ENCODE assay signal across 20 cellular contexts in genomic region chr5:102540251-102540812, GRCh38. TPM values are rescaled to one million over a fixed set of nuclear protein-coding genes. Genes with fewer than 3 reads are reported as not detected.
DNase-seq lines count a peak whose midpoint lies in the region; TF ChIP-seq lines count a peak whose summit lies in the region.
"Had no signal": no experiment of that assay in that cellular context is flagged by ENCODE, and none has a peak within 500 bp of the region (broad histone marks: within the 10 kb centered on the region; RNA-seq: fewer than 3 reads in every experiment).

No MANE protein-coding gene starts in this region.

- H3F3A ChIP-seq in neural progenitor cell (ENCODE audit: low read depth) = no peaks in the 10 kb centered on the region

- H3K27ac Mint-ChIP-seq in neural progenitor cell = no peak overlapping the region
- H3K27ac Mint-ChIP-seq: CD4-positive, alpha-beta memory T cell; T-helper 1 cell treated with Interleukin-12 subunit alpha and Interleukin-12 subunit beta and Interleukin-4 antibody, amounts not matched to agents 30 μg/mL and 1 μg/mL, for 36 hours had no signal

- no peak overlapping the region for H3K27ac ChIP-seq in neural progenitor cell
- H3K27ac ChIP-seq: A549, BLaER1 had no signal

- H3K4me1 ChIP-seq in neural progenitor cell = no peaks in the 10 kb centered on the region
- H3K4me1 ChIP-seq: A549, BLaER1 had no signal

- H3K9me3 ChIP-seq in neural progenitor cell (ENCODE audit: low read depth) = no peaks in the 10 kb centered on the region
- H3K9me3 ChIP-seq: A549 had no signal

- no peak for TF ChIP-seq CTCF in fibroblast of mammary gland (conservative IDR thresholded peaks at IDR 0.05; ENCODE audit: control insufficient read depth, insufficient read depth, low read depth, low read length)
- TF ChIP-seq CTCF in neural progenitor cell (IDR thresholded peaks at IDR 0.05) = no peak

- no peak overlapping the region for H3K9ac ChIP-seq in neural progenitor cell
- H3K9ac ChIP-seq: BLaER1 had no signal

- H3K9me3 Mint-ChIP-seq in neural progenitor cell = no peaks in the 10 kb centered on the region
- H3K9me3 Mint-ChIP-seq: CD4-positive, alpha-beta memory T cell; T-helper 1 cell treated with Interleukin-12 subunit alpha and Interleukin-12 subunit beta and Interleukin-4 antibody, amounts not matched to agents 30 μg/mL and 1 μg/mL, for 36 hours had no signal

- no peak overlapping the region for H3K4me3 ChIP-seq in fibroblast of mammary gland (ENCODE audit: control insufficient read depth, low read depth, low read length)
- no peak overlapping the region for H3K4me3 ChIP-seq in neural progenitor cell
- H3K4me3 ChIP-seq: A549, BLaER1 had no signal

- H3K79me2 ChIP-seq in neural progenitor cell (ENCODE audit: low read depth) = no peaks in the 10 kb centered on the region

- H2AFZ ChIP-seq in neural progenitor cell (replicated peaks) = no peak overlapping the region

- H4K20me1 ChIP-seq in neural progenitor cell (ENCODE audit: low read depth) = no peaks in the 10 kb centered on the region
- H4K20me1 ChIP-seq: BLaER1 had no signal

- peaks cover 12% of the 10 kb centered on the region for H3K4me1 Mint-ChIP-seq in neural progenitor cell
- H3K4me1 Mint-ChIP-seq: CD4-positive, alpha-beta memory T cell had no signal

- H3K36me3 Mint-ChIP-seq in neural progenitor cell = no peaks in the 10 kb centered on the region
- H3K36me3 Mint-ChIP-seq: CD4-positive, alpha-beta memory T cell had no signal

- DNase-seq in NCI-H82 (lab: John Stamatoyannopoulos, UW) = peak; percentile 1
- no peak for DNase-seq in NCI-H82 treated with DMSO at 0.1 percent for 48 hours (lab: John Stamatoyannopoulos, UW; ENCODE audit: unreplicated experiment)
- peak; percentile 28 to 80 for DNase-seq in NCI-H524 (lab: John Stamatoyannopoulos, UW)
- peak; percentile 7 for DNase-seq in fibroblast of mammary gland (ENCODE audit: low read depth)
- no peak for DNase-seq in SIG-M5 (lab: John Stamatoyannopoulos, UW)
- DNase-seq in effector CD8-positive, alpha-beta T cell (lab: John Stamatoyannopoulos, UW) = no peak
- DNase-seq in neural progenitor cell (ENCODE audit: low spot score) = no peak
- DNase-seq: CD4-positive, alpha-beta memory T cell; GOT3; IMR-90; Karpas-422; MM.1S; NCI-H1092 treated with DMSO at 0.1 percent for 48 hours; NCI-H187; NCI-H526; OCI-M1; Right ventricle myocardium superior had no signal

- H3K4me2 ChIP-seq in neural progenitor cell = no peak overlapping the region
- H3K4me2 ChIP-seq: A549, BLaER1 had no signal

- H3K4me3 Mint-ChIP-seq in neural progenitor cell = no peak overlapping the region
- H3K4me3 Mint-ChIP-seq: CD4-positive, alpha-beta memory T cell; T-helper 1 cell treated with Interleukin-12 subunit alpha and Interleukin-12 subunit beta and Interleukin-4 antibody, amounts not matched to agents 30 μg/mL and 1 μg/mL, for 36 hours had no signal

- no peaks in the 10 kb centered on the region for H3K36me3 ChIP-seq in neural progenitor cell
- H3K36me3 ChIP-seq: BLaER1 had no signal

- H3K27me3 Mint-ChIP-seq in neural progenitor cell (ENCODE audit: insufficient read depth, low read depth) = no peaks in the 10 kb centered on the region

- H3K27me3 ChIP-seq in neural progenitor cell = no peaks in the 10 kb centered on the region
- H3K27me3 ChIP-seq: BLaER1 had no signal

RNA-seq across cellular contexts. Expression of gene SLCO6A1, which starts 41.5 kb away (rescaled TPM):
- 0.51 and 2.1 TPM in 2 replicates for total RNA-seq in neural progenitor cell (ENCODE audit: low replicate concordance)
- total RNA-seq: CD4-positive, alpha-beta memory T cell; IMR-90; Right ventricle myocardium superior had no signal

Comparison
In these comparisons a context has a peak if more than half of its experiments do, and no peak if none do; other contexts are left out.
1. DNase-seq: peak in NCI-H82 (single experiment), NCI-H524 (2 of 2) and fibroblast of mammary gland (single experiment); none in NCI-H82 treated with DMSO at 0.1 percent for 48 hours (single experiment), SIG-M5 (single experiment), effector CD8-positive, alpha-beta T cell (single experiment) and neural progenitor cell (single experiment).